Comparison of ENCODE assay signal across 3 cellular contexts in the genomic region with DNA sequence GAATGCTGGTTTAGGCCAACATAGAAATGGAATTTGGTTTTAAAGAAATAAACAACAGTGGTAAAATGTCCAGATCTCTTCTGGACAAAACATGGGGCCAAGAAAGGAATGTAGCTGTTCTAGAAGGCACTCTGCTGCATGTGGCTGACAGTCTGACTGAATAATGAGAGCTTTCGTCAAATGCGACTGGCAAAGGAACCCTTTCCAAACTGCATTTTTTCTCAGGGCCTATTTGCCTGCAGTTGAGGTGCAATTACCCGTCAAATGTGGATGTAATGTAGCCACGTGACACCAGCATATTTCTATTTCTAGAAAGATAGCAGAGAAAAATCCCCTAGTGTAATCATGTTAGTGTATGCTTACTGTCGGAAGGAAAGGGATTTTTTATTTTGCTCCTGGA.
"Had no signal": no experiment of that assay in that cellular context is flagged by ENCODE, and none has a peak within 500 bp of the region (broad histone marks: within the 10 kb centered on the region; RNA-seq: fewer than 3 reads in every experiment).

No MANE protein-coding gene starts in this region.

- ATAC-seq: GM12878 had no signal

- DNase-seq: GDM1, GF-D8 had no signal

- H3K4me3 ChIP-seq: GM12878 had no signal
